ENCODE assay signal across 1 cellular context in the genomic region with DNA sequence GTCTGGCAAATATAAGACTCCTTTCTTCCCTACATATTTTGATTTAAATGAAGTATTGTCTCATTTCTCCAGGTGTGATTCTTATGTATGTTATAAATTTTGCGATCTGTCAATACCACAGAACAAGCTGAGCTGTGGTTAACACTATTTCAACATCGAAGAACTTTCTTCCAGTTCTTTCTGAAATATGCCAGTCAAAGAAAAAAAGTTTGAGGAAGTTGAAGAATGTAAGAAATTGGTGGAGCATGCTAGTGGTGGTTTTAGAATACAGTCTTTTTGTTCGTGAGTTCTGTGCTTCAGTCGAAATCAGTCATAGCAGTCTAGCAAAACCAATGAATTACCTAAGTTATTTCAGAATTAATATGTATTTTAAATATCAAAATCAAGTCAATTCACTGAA.
TF ChIP-seq lines count a peak whose summit lies in the region.

No MANE protein-coding gene starts in this region.

TF ChIP-seq in GM23338, 12 proteins besides CTCF, POLR2A, EP300 and RAD21 (continued from another document):
- TF ChIP-seq, protein P1, sequence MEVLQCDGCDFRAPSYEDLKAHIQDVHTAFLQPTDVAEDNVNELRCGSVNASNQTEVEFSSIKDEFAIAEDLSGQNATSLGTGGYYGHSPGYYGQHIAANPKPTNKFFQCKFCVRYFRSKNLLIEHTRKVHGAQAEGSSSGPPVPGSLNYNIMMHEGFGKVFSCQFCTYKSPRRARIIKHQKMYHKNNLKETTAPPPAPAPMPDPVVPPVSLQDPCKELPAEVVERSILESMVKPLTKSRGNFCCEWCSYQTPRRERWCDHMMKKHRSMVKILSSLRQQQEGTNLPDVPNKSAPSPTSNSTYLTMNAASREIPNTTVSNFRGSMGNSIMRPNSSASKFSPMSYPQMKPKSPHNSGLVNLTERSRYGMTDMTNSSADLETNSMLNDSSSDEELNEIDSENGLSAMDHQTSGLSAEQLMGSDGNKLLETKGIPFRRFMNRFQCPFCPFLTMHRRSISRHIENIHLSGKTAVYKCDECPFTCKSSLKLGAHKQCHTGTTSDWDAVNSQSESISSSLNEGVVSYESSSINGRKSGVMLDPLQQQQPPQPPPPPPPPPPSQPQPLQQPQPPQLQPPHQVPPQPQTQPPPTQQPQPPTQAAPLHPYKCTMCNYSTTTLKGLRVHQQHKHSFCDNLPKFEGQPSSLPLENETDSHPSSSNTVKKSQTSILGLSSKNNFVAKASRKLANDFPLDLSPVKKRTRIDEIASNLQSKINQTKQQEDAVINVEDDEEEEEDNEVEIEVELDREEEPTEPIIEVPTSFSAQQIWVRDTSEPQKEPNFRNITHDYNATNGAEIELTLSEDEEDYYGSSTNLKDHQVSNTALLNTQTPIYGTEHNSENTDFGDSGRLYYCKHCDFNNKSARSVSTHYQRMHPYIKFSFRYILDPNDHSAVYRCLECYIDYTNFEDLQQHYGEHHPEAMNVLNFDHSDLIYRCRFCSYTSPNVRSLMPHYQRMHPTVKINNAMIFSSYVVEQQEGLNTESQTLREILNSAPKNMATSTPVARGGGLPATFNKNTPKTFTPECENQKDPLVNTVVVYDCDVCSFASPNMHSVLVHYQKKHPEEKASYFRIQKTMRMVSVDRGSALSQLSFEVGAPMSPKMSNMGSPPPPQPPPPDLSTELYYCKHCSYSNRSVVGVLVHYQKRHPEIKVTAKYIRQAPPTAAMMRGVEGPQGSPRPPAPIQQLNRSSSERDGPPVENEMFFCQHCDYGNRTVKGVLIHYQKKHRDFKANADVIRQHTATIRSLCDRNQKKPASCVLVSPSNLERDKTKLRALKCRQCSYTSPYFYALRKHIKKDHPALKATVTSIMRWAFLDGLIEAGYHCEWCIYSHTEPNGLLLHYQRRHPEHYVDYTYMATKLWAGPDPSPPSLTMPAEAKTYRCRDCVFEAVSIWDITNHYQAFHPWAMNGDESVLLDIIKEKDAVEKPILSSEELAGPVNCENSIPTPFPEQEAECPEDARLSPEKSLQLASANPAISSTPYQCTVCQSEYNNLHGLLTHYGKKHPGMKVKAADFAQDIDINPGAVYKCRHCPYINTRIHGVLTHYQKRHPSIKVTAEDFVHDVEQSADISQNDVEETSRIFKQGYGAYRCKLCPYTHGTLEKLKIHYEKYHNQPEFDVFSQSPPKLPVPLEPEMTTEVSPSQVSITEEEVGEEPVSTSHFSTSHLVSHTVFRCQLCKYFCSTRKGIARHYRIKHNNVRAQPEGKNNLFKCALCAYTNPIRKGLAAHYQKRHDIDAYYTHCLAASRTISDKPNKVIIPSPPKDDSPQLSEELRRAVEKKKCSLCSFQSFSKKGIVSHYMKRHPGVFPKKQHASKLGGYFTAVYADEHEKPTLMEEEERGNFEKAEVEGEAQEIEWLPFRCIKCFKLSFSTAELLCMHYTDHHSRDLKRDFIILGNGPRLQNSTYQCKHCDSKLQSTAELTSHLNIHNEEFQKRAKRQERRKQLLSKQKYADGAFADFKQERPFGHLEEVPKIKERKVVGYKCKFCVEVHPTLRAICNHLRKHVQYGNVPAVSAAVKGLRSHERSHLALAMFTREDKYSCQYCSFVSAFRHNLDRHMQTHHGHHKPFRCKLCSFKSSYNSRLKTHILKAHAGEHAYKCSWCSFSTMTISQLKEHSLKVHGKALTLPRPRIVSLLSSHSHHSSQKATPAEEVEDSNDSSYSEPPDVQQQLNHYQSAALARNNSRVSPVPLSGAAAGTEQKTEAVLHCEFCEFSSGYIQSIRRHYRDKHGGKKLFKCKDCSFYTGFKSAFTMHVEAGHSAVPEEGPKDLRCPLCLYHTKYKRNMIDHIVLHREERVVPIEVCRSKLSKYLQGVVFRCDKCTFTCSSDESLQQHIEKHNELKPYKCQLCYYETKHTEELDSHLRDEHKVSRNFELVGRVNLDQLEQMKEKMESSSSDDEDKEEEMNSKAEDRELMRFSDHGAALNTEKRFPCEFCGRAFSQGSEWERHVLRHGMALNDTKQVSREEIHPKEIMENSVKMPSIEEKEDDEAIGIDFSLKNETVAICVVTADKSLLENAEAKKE (CRISPR knock-in tag; IDR thresholded peaks at IDR 0.05): no peak
TF ChIP-seq in GM23338: peak in this region for 0.
